ENCODE assay signal across 9 cellular contexts in the genomic region with DNA sequence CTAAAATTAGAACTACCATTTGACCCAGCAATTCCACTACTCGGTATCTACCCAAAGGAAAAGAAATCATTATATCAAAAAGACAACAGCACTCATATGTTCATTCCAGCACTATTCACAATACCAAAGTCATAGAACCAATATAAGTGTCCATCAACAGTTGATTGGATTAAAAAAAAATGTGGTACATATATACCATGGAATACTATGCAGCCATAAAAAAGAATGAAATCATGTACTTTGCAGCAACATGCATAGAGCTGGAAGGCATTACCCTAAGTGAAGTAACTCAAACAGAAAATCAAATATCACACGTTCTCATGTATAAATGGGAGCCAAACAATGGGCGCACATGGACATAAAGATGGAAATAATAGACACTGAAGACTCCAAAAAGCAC.
"Had no signal": no experiment of that assay in that cellular context is flagged by ENCODE, and none has a peak within 500 bp of the region (broad histone marks: within the 10 kb centered on the region; RNA-seq: fewer than 3 reads in every experiment).

No MANE protein-coding gene starts in this region.

- DNase-seq: H7, IMR-90, Karpas-422, KBM-7 had no signal

- H3K27ac ChIP-seq: HL-60, KMS-11 had no signal

- H3K4me1 ChIP-seq: HAP-1 had no signal

- H3K4me3 Mint-ChIP-seq: GM23338 had no signal

- H3K9me3 ChIP-seq: HAP-1 had no signal

- H3K4me2 ChIP-seq: GM23338, KMS-11 had no signal

- H3K9ac ChIP-seq: KMS-11 had no signal

- H3K4me3 ChIP-seq: GM23338, HAP-1 had no signal

- H3K4me1 Mint-ChIP-seq: GM23338 had no signal

- ATAC-seq: GM23338, HCT116 had no signal

- H3K27ac Mint-ChIP-seq: GM23338 had no signal

- H2AFZ ChIP-seq: GM23338 had no signal
